11 cellular contexts compared by ENCODE assay signal in the genomic region with DNA sequence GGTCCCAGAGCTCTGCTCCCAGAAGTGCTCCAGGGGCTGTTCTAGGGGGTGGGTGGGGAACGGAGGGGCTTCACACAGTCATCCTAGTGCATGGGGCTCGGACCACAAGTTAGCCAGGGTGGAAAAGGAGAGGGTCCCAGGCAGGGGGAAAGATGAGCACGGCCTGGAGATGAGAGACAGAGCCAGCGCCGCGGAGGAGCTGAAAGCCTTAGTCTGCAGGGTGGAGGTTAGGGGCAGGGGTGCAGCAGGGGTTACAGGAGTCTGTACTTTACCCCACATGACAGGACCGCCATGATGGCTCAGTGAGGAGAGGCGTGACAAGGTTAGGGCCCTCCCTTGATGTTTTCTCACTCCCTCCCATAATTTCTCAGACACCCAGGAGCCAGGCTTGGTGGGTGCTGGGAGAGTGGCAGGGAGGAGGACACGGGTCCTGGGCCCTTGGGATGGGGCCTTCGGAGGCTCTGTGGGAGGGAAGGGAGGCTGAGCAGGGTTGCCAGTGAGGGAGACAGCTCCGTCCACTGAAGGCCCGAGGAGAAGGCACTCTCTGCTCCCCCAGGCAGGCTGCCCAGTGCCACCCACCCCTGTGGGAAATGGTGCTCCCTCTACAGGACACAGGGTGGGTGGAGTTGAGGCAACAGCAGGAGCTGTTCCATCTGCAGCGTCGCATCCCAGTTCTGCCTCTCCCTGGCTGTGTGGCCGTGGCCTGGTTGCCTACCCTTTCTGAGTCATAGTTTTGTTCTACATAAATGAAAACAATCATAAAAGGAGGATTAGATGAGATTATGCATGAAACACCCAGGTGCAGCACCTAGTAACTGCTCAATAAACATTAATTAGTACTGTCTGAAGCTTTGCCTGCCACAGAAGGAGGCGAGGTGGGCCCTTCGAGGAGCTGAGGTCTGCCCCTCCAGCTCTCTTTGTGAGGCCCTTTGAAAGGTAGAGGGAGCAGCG.
DNase-seq lines count a peak whose midpoint lies in the region; ATAC-seq and TF ChIP-seq lines count a peak whose summit lies in the region.
"Had no signal": no experiment of that assay in that cellular context is flagged by ENCODE, and none has a peak within 500 bp of the region (broad histone marks: within the 10 kb centered on the region; RNA-seq: fewer than 3 reads in every experiment).

No MANE protein-coding gene starts in this region.

- no TSS peak for BruUV-seq in Calu3 (replicated peaks; lab: Mats Ljungman, UMichigan)

- no peaks in the 10 kb centered on the region for H3K9me3 Mint-ChIP-seq in Calu3 (ENCODE audit: low read depth, unreplicated experiment)
- H3K9me3 Mint-ChIP-seq: activated CD4-positive, alpha-beta memory T cell treated with anti-CD3 and anti-CD28 coated beads for 36 hours had no signal

- no peaks in the 10 kb centered on the region for H3K36me3 Mint-ChIP-seq in Calu3 (ENCODE audit: insufficient read depth, unreplicated experiment)
- no peaks in the 10 kb centered on the region for H3K36me3 Mint-ChIP-seq in T-helper 17 cell (ENCODE audit: low read depth)
- H3K36me3 Mint-ChIP-seq: activated CD4-positive, alpha-beta memory T cell treated with anti-CD3 and anti-CD28 coated beads for 36 hours had no signal

- H3K4me3 ChIP-seq in brain microvascular endothelial cell (ENCODE audit: low read depth, low read length) (no peak overlapping the region), mucosa of descending colon (no peak overlapping the region)

- intact Hi-C loops in Calu3 (cut with micrococcal nuclease; ENCODE audit: unreplicated experiment), result no loop called here
- intact Hi-C loops in mucosa of descending colon (cut with DNase I, micrococcal nuclease), result no loop called here

- H3K36me3 ChIP-seq in brain microvascular endothelial cell (replicated peaks) (no peaks in the 10 kb centered on the region), mucosa of descending colon (ENCODE audit: low read depth) (no peaks in the 10 kb centered on the region)

- H3K27me3 Mint-ChIP-seq in Calu3 (ENCODE audit: unreplicated experiment) (peaks cover 5% of the 10 kb centered on the region), T-helper 17 cell (no peaks in the 10 kb centered on the region)
- H3K27me3 Mint-ChIP-seq: activated CD4-positive, alpha-beta memory T cell treated with anti-CD3 and anti-CD28 coated beads for 36 hours had no signal

- peak; percentile 68 for ATAC-seq in mucosa of descending colon
- ATAC-seq in T-helper 17 cell, result no peak
- ATAC-seq in GM18858 (IDR thresholded peaks at IDR 0.05; ENCODE audit: unreplicated experiment), result no peak

- in situ Hi-C loops in brain microvascular endothelial cell (cut with HindIII; ENCODE audit: low pct_ligation_motif_present, low sequenced_read_pairs), result loop anchor here (25.0 kb wide), 1 partner anchor 88 kb away; the partner anchor contains the start of gene MYOZ3

- H3K27ac Mint-ChIP-seq in Calu3 (ENCODE audit: unreplicated experiment) (no peak overlapping the region), T-helper 17 cell (no peak overlapping the region)
- H3K27ac Mint-ChIP-seq: activated CD4-positive, alpha-beta memory T cell treated with anti-CD3 and anti-CD28 coated beads for 36 hours had no signal

- H3K4me1 Mint-ChIP-seq in Calu3 (ENCODE audit: low read depth, unreplicated experiment), result no peaks in the 10 kb centered on the region
- peaks cover 2% of the 10 kb centered on the region for H3K4me1 Mint-ChIP-seq in T-helper 17 cell

- DNase-seq in Calu3, result no peak
- DNase-seq in HEK293T (ENCODE audit: extremely low spot score), result peak; percentile 28
- DNase-seq in brain microvascular endothelial cell, result no peak
- no peak for DNase-seq in mucosa of descending colon
- DNase-seq in AG20443 (ENCODE audit: low spot score), result no peak
- DNase-seq in T-helper 17 cell, result no peak
- no peak for DNase-seq in stimulated activated CD8-positive, alpha-beta memory T cell treated with anti-CD3 and anti-CD28 coated beads, Interleukin-4, amount 100 ng/mL, for 48 hours
- DNase-seq: activated CD4-positive, alpha-beta memory T cell treated with anti-CD3 and anti-CD28 coated beads for 36 hours; NCI-H1930; T-helper 2 cell had no signal

- peak; percentile 40 for TF ChIP-seq CTCF in Calu3 (IDR thresholded peaks at IDR 0.05; ENCODE audit: unreplicated experiment)
- TF ChIP-seq CTCF in brain microvascular endothelial cell (IDR thresholded peaks at IDR 0.05; ENCODE audit: low read depth, low read length, missing control alignments), result peak; percentile 59
- TF ChIP-seq CTCF in mucosa of descending colon (IDR thresholded peaks at IDR 0.05), result no peak

- POLR2A ChIA-PET in HEK293T (lab: Yijun Ruan, JAX), result interaction anchor here (0.8 kb wide), 1 partner anchor 127 kb away, joined by 4 read pairs; the partner anchor contains the start of gene RBM22

- CTCF ChIA-PET in Calu3 (lab: Charles Lee), result interaction anchor here (0.5 to 1.0 kb wide), 4 partner anchors 19 to 589 kb away, joined by 3 to 6 read pairs (median 4); no protein-coding TSS in a partner anchor
- CTCF ChIA-PET in HEK293T (lab: Yijun Ruan, JAX), result interaction anchor here (0.5 to 0.8 kb wide), 2 partner anchors 14 to 21 kb away, joined by 3 to 4 read pairs; no protein-coding TSS in a partner anchor

- H3K9me3 ChIP-seq in mucosa of descending colon, result no peaks in the 10 kb centered on the region
- no peaks in the 10 kb centered on the region for H3K9me3 ChIP-seq in T-helper 17 cell (ENCODE audit: control insufficient read depth, low read length, poor library complexity, severe bottlenecking)

- no peaks in the 10 kb centered on the region for H3K4me1 ChIP-seq in mucosa of descending colon (ENCODE audit: low read depth)

- H3K27ac ChIP-seq in brain microvascular endothelial cell, result no peak overlapping the region

- H3K4me3 Mint-ChIP-seq in Calu3 (ENCODE audit: low read depth, unreplicated experiment) (no peak overlapping the region), T-helper 17 cell (no peak overlapping the region)
- H3K4me3 Mint-ChIP-seq: activated CD4-positive, alpha-beta memory T cell treated with anti-CD3 and anti-CD28 coated beads for 36 hours had no signal

- no peaks in the 10 kb centered on the region for H3K27me3 ChIP-seq in brain microvascular endothelial cell (replicated peaks)

TF ChIP-seq in HEK293T, 16 proteins besides CTCF, POLR2A, EP300 and RAD21:
- TF ChIP-seq SUZ12 (IDR thresholded peaks at IDR 0.05) (no peak), NFRKB (IDR thresholded peaks at IDR 0.05) (no peak), PKNOX1 (IDR thresholded peaks at IDR 0.05) (no peak), ZNF384 (IDR thresholded peaks at IDR 0.05) (no peak), TARDBP (IDR thresholded peaks at IDR 0.05) (no peak), BHLHE40 (IDR thresholded peaks at IDR 0.05; ENCODE audit: borderline replicate concordance) (no peak), L3MBTL2 (conservative IDR thresholded peaks at IDR 0.05) (no peak), ARNT (IDR thresholded peaks at IDR 0.05) (no peak), FOXM1 (IDR thresholded peaks at IDR 0.05; ENCODE audit: borderline replicate concordance) (no peak), LEF1 (IDR thresholded peaks at IDR 0.05; ENCODE audit: borderline replicate concordance) (no peak), HDGF (IDR thresholded peaks at IDR 0.05; ENCODE audit: borderline replicate concordance) (no peak)
TF ChIP-seq in HEK293T: peak in this region for 0.
